ENCODE assay signal across 25 cellular contexts in the genomic region with DNA sequence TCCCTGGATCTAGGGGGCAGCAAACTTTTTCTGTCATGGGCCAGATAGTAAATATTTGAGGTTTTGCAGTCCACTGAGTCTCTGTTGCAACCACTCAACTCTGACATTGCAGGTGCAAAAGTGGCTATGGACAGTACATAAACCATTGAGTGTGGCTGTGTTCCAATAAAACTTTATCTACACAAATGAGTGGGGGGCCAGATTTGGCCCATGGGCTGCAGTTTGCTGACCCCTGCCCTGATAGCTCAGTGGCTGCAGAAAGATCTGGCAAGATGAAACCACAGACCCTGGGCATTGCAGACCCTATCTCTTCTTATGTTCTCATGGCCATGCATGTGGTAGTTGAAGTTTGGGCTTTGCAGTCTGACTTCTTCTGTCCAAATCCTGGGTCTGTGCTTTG.
DNase-seq lines count a peak whose midpoint lies in the region; ATAC-seq, FAIRE-seq and TF ChIP-seq lines count a peak whose summit lies in the region.
"Had no signal": no experiment of that assay in that cellular context is flagged by ENCODE, and none has a peak within 500 bp of the region (broad histone marks: within the 10 kb centered on the region; RNA-seq: fewer than 3 reads in every experiment).

No MANE protein-coding gene starts in this region.

- H3K4me2 ChIP-seq in HepG2 (ENCODE audit: low read depth, low read length) (no peak overlapping the region), GM12878 (ENCODE audit: control insufficient read depth, insufficient read depth) (no peak overlapping the region)

- no peaks in the 10 kb centered on the region for H3K9me3 ChIP-seq in HepG2 (ENCODE audit: low read length)
- H3K9me3 ChIP-seq in right lobe of liver, result no peaks in the 10 kb centered on the region
- no peaks in the 10 kb centered on the region for H3K9me3 ChIP-seq in GM12878 (replicated peaks; ENCODE audit: control insufficient read depth, insufficient read depth, low read length)
- H3K9me3 ChIP-seq: BE2C, Caco-2, HAP-1 had no signal

- POLR2A ChIA-PET in HepG2 (lab: Yijun Ruan, JAX), result interaction anchor here (1.0 kb wide), 1 partner anchor 19 kb away, joined by 4 read pairs; no protein-coding TSS in a partner anchor
- POLR2A ChIA-PET in GM12878 (lab: Charles Lee), result interaction anchor here (1.4 kb wide), 1 partner anchor 64 kb away, joined by 3 read pairs; no protein-coding TSS in a partner anchor

- SMC1A ChIA-PET in GM12878 (lab: Charles Lee; ENCODE audit: uncharacterized antibody, unreplicated experiment), result interaction anchor here (1.2 kb wide), 1 partner anchor 92 kb away, joined by 3 read pairs; no protein-coding TSS in a partner anchor

- H3K4me1 ChIP-seq in HepG2 (ENCODE audit: insufficient read depth, low read length), result peaks cover 26% of the 10 kb centered on the region
- H3K4me1 ChIP-seq in right lobe of liver, result no peaks in the 10 kb centered on the region
- no peaks in the 10 kb centered on the region for H3K4me1 ChIP-seq in GM12878 (ENCODE audit: control insufficient read depth, insufficient read depth, low read length)
- H3K4me1 ChIP-seq: BE2C, Caco-2, HAP-1 had no signal

- TF ChIP-seq POLR2A in HepG2 (IDR thresholded peaks at IDR 0.05; ENCODE audit: insufficient read depth in 1 of 2, low read depth in 2 of 2, low read length in 2 of 2), result no peak
- TF ChIP-seq POLR2A in right lobe of liver (IDR thresholded peaks at IDR 0.05), result no peak
- no peak for TF ChIP-seq POLR2A in GM12878 (IDR thresholded peaks at IDR 0.05; ENCODE audit: low read depth, low read length)

- no peak overlapping the region for H2AFZ ChIP-seq in HepG2 (ENCODE audit: low read length)
- H2AFZ ChIP-seq in GM12878 (ENCODE audit: control insufficient read depth, low read depth, low read length), result no peak overlapping the region

- intact Hi-C loops in HepG2 (cut with micrococcal nuclease; ENCODE audit: unreplicated experiment) (no loop called here), right lobe of liver (cut with DNase I) (no loop called here), GM12878 (cut with micrococcal nuclease; ENCODE audit: unreplicated experiment) (no loop called here)

- no peak for TF ChIP-seq EP300 in HepG2 (IDR thresholded peaks at IDR 0.05; ENCODE audit: low read depth in 2 of 2, low read length in 2 of 2)
- TF ChIP-seq EP300 in HepG2 (CRISPR knock-in tag; IDR thresholded peaks at IDR 0.05; ENCODE audit: borderline replicate concordance), result no peak
- TF ChIP-seq EP300 in GM12878 (IDR thresholded peaks at IDR 0.05; ENCODE audit: borderline replicate concordance in 1 of 2, control insufficient read depth in 1 of 2, low read depth in 2 of 2, low read length in 2 of 2), result no peak

- H4K20me1 ChIP-seq in HepG2 (ENCODE audit: insufficient read depth, low read length) (no peaks in the 10 kb centered on the region), GM12878 (ENCODE audit: control insufficient read depth, insufficient read depth) (no peaks in the 10 kb centered on the region)

- H3K4me3 ChIP-seq in HepG2 (replicated peaks in 1 of 3; ENCODE audit: insufficient read depth in 1 of 3, low read depth in 2 of 3, low read length in 3 of 3), result no peak overlapping the region
- H3K4me3 ChIP-seq in right lobe of liver, result no peak overlapping the region
- H3K4me3 ChIP-seq in GM12878, result no peak overlapping the region
- H3K4me3 ChIP-seq: HAP-1 had no signal

- CTCF ChIA-PET in HepG2 (lab: Yijun Ruan, JAX; ENCODE audit: low intra/inter-chr PET ratio, low total read pairs) (no interaction called here), GM12878 (lab: Yijun Ruan, JAX) (interaction anchor here (1.0 to 3.4 kb wide), 4 partner anchors 8 to 94 kb away, joined by 3 to 26 read pairs (median 4); no protein-coding TSS in a partner anchor)

- H3K79me2 ChIP-seq in HepG2 (ENCODE audit: insufficient read depth, low read length) (no peaks in the 10 kb centered on the region), GM12878 (ENCODE audit: control insufficient read depth, insufficient read depth, low read length) (no peaks in the 10 kb centered on the region)

- H3K36me3 ChIP-seq in HepG2 (replicated peaks in 1 of 2; ENCODE audit: control insufficient read depth in 1 of 2, insufficient read depth in 2 of 2, low read length in 2 of 2) (peaks cover 0 to 1% of the 10 kb centered on the region in 2 experiments; a peak in 1 of 5 replicates), right lobe of liver (no peaks in the 10 kb centered on the region), GM12878 (ENCODE audit: control insufficient read depth in 2 of 2, insufficient read depth in 2 of 2, low read length in 1 of 2) (no peaks in the 10 kb centered on the region; a peak in 1 of 4 replicates)
- H3K36me3 ChIP-seq: BE2C, HAP-1 had no signal

- peak; percentile 32 for DNase-seq in HepG2 (ENCODE audit: low spot score)
- no peak for DNase-seq in right lobe of liver
- DNase-seq in GM12878 (ENCODE audit: low read depth, low spot score), result no peak
- DNase-seq in glomerular visceral epithelial cell (ENCODE audit: extremely low spot score), result peak; percentile 34
- DNase-seq in renal cortical epithelial cell (ENCODE audit: low read depth), result peak; percentile 12
- DNase-seq in stimulated activated CD8-positive, alpha-beta memory T cell treated with anti-CD3 and anti-CD28 coated beads, Interleukin-4, amount 100 ng/mL, for 48 hours, result no peak
- DNase-seq in NCI-H2196 treated with DMSO at 0.1 percent for 48 hours (lab: John Stamatoyannopoulos, UW; ENCODE audit: unreplicated experiment), result no peak
- DNase-seq: AML-193; BE2C; Caco-2; CD4-positive, CD25-positive, alpha-beta regulatory T cell; CD8-positive, alpha-beta T cell; DMS153; DND-41; GOT3; HFFc6 had no signal

- in situ Hi-C loops in HepG2 (cut with HindIII; ENCODE audit: extremely low pct_ligation_motif_present, low pct_unique_long_range_greater_than_20kb) (no loop called here), GM12878 (cut with MboI) (no loop called here)

- BruUV-seq in HepG2 (replicated peaks; lab: Mats Ljungman, UMichigan) (no TSS peak), GM12878 (replicated peaks; lab: Mats Ljungman, UMichigan) (no TSS peak)

- FAIRE-seq in HepG2 (lab: Jason Lieb, UNC) (peak; percentile 46), GM12878 (lab: Jason Lieb, UNC) (no peak)
- FAIRE-seq: A204.1, G401.6, GM12891, GM18507, H54 had no signal

- RAD21 ChIA-PET in GM12878 (lab: Charles Lee; ENCODE audit: unreplicated experiment), result no interaction called here

- TF ChIP-seq CTCF in HepG2 (CRISPR knock-in tag; IDR thresholded peaks at IDR 0.05) (peak; percentile 18; the same call in 1 of the 2 replicates), right lobe of liver (IDR thresholded peaks at IDR 0.05) (no peak), GM12878 (IDR thresholded peaks at IDR 0.05 in 2 of 3, conservative IDR thresholded peaks at IDR 0.05 in 1 of 3; ENCODE audit: control insufficient read depth in 2 of 3, extremely low read depth in 1 of 3, insufficient read depth in 1 of 3, low read depth in 3 of 3, low read length in 3 of 3) (no peak)

- H3K9ac ChIP-seq in HepG2 (ENCODE audit: insufficient read depth, low read depth, low read length) (no peak overlapping the region), GM12878 (ENCODE audit: control insufficient read depth, insufficient read depth, low read length) (no peak overlapping the region)

- TF ChIP-seq RAD21 in HepG2 (CRISPR knock-in tag; IDR thresholded peaks at IDR 0.05), result no peak
- TF ChIP-seq RAD21 in GM12878 (IDR thresholded peaks at IDR 0.05; ENCODE audit: insufficient read depth, low read depth, low read length), result no peak

- H3K27me3 ChIP-seq in HepG2 (ENCODE audit: control insufficient read depth in 1 of 2, insufficient read depth in 2 of 2, low read length in 2 of 2), result no peaks in the 10 kb centered on the region
- H3K27me3 ChIP-seq in right lobe of liver, result no peaks in the 10 kb centered on the region
- no peaks in the 10 kb centered on the region for H3K27me3 ChIP-seq in GM12878 (replicated peaks in 1 of 2; ENCODE audit: control insufficient read depth in 2 of 2, insufficient read depth in 2 of 2, low read length in 1 of 2)
- H3K27me3 ChIP-seq: BE2C had no signal

- H3K27ac ChIP-seq in HepG2 (ENCODE audit: extremely low read length, insufficient read depth, low read length) (no peak overlapping the region), right lobe of liver (no peak overlapping the region), GM12878 (ENCODE audit: control insufficient read depth, insufficient read depth) (no peak overlapping the region)
- H3K27ac ChIP-seq: 22Rv1, C4-2B had no signal

- ATAC-seq in HepG2, result no peak
- no peak for ATAC-seq in right lobe of liver
- no peak for ATAC-seq in GM12878
- no peak for ATAC-seq in GM19467 (IDR thresholded peaks at IDR 0.05; ENCODE audit: unreplicated experiment)
- ATAC-seq: CD8-positive, alpha-beta T cell had no signal

TF ChIP-seq in GM12878, 131 proteins besides CTCF, POLR2A, EP300 and RAD21 (continues in another document):
- TF ChIP-seq, protein P1, sequence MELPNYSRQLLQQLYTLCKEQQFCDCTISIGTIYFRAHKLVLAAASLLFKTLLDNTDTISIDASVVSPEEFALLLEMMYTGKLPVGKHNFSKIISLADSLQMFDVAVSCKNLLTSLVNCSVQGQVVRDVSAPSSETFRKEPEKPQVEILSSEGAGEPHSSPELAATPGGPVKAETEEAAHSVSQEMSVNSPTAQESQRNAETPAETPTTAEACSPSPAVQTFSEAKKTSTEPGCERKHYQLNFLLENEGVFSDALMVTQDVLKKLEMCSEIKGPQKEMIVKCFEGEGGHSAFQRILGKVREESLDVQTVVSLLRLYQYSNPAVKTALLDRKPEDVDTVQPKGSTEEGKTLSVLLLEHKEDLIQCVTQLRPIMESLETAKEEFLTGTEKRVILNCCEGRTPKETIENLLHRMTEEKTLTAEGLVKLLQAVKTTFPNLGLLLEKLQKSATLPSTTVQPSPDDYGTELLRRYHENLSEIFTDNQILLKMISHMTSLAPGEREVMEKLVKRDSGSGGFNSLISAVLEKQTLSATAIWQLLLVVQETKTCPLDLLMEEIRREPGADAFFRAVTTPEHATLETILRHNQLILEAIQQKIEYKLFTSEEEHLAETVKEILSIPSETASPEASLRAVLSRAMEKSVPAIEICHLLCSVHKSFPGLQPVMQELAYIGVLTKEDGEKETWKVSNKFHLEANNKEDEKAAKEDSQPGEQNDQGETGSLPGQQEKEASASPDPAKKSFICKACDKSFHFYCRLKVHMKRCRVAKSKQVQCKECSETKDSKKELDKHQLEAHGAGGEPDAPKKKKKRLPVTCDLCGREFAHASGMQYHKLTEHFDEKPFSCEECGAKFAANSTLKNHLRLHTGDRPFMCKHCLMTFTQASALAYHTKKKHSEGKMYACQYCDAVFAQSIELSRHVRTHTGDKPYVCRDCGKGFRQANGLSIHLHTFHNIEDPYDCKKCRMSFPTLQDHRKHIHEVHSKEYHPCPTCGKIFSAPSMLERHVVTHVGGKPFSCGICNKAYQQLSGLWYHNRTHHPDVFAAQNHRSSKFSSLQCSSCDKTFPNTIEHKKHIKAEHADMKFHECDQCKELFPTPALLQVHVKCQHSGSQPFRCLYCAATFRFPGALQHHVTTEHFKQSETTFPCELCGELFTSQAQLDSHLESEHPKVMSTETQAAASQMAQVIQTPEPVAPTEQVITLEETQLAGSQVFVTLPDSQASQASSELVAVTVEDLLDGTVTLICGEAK (IDR thresholded peaks at IDR 0.05; ENCODE audit: borderline replicate concordance), result peak; percentile 52

Comparison
In these comparisons a context has a peak if more than half of its experiments do, and no peak if none do; other contexts are left out.
1. DNase-seq: peak in HepG2 (single experiment), glomerular visceral epithelial cell (single experiment) and renal cortical epithelial cell (single experiment); none in right lobe of liver (0 of 3), GM12878 (single experiment), stimulated activated CD8-positive, alpha-beta memory T cell treated with anti-CD3 and anti-CD28 coated beads, Interleukin-4, amount 100 ng/mL, for 48 hours (single experiment) and NCI-H2196 treated with DMSO at 0.1 percent for 48 hours (single experiment).